In the genomic region with DNA sequence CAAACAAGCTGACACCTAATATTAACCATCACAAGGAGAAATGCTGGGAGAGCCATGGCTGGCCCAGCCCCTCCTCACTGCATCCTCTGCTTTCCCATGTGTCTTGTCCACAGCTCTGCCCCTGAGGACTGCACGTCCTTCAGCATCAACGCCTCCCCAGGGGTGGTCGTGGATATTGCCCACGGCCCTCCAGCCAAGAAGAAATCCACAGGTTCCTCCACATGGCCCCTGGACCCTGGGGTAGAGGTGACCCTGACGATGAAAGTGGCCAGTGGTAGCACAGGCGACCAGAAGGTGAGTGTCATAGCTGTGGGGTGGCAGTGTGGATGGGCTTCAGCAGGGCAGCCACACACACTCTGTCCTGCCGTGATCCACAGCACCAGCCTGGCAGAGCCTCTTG, we compare ENCODE assay signal across 21 cellular contexts. TPM values are rescaled to one million over a fixed set of nuclear protein-coding genes. Genes with fewer than 3 reads are reported as not detected.
DNase-seq lines count a peak whose midpoint lies in the region; ATAC-seq and TF ChIP-seq lines count a peak whose summit lies in the region.
"Had no signal": no experiment of that assay in that cellular context is flagged by ENCODE, and none has a peak within 500 bp of the region (broad histone marks: within the 10 kb centered on the region; RNA-seq: fewer than 3 reads in every experiment).

No MANE protein-coding gene starts in this region.

- no peaks in the 10 kb centered on the region for H3K9me1 ChIP-seq in IMR-90 (ENCODE audit: insufficient read depth, low read length)

- H2BK5ac ChIP-seq in IMR-90 (ENCODE audit: low read depth, low read length, poor library complexity, severe bottlenecking) (no peak overlapping the region), neuronal stem cell (ENCODE audit: low read length) (no peak overlapping the region)

- no peak overlapping the region for H2AK5ac ChIP-seq in IMR-90 (ENCODE audit: low read depth, low read length)
- no peak overlapping the region for H2AK5ac ChIP-seq in neuronal stem cell (ENCODE audit: low read depth, low read length)

- ATAC-seq in IMR-90 (ENCODE audit: low read depth) (no peak), omental fat pad (ENCODE audit: low FRiP score) (peak; percentile 37), GM18867 (IDR thresholded peaks at IDR 0.05; ENCODE audit: unreplicated experiment) (no peak)
- ATAC-seq in naive thymus-derived CD8-positive, alpha-beta T cell = no peak
- ATAC-seq: A549; CD8-positive, alpha-beta T cell had no signal

- H3K27me3 ChIP-seq in IMR-90 (ENCODE audit: control insufficient read depth, insufficient read depth, low read length) (peaks cover 13% of the 10 kb centered on the region), endodermal cell (ENCODE audit: control insufficient read depth, insufficient read depth, low read length, poor library complexity, severe bottlenecking) (no peaks in the 10 kb centered on the region), neuronal stem cell (ENCODE audit: control insufficient read depth in 3 of 3, insufficient read depth in 3 of 3, low read depth in 1 of 3, low read length in 3 of 3) (no peaks in the 10 kb centered on the region)
- H3K27me3 ChIP-seq: BLaER1 treated with 17β-estradiol and CSF1 and Interleukin-3, amounts not matched to agents 10 nM and 100 nM had no signal

- no peaks in the 10 kb centered on the region for H3K4me1 Mint-ChIP-seq in endodermal cell
- no peaks in the 10 kb centered on the region for H3K4me1 Mint-ChIP-seq in naive thymus-derived CD8-positive, alpha-beta T cell
- H3K4me1 Mint-ChIP-seq: B cell had no signal

- H3K4ac ChIP-seq in IMR-90 (ENCODE audit: low read depth, low read length) = no peak overlapping the region
- no peak overlapping the region for H3K4ac ChIP-seq in neuronal stem cell (ENCODE audit: low read length)

- CTCF ChIA-PET in IMR-90 (lab: Yijun Ruan, JAX) = no interaction called here

- H3K23ac ChIP-seq in IMR-90 (ENCODE audit: low read depth, low read length) (no peak overlapping the region), neuronal stem cell (ENCODE audit: low read depth, low read length, poor library complexity) (no peak overlapping the region)

- H3K14ac ChIP-seq in IMR-90 (replicated peaks; ENCODE audit: low read depth, low read length) (no peak overlapping the region), neuronal stem cell (ENCODE audit: low read length) (peak overlapping the region; percentile 9)

- H2AFZ ChIP-seq in IMR-90 (replicated peaks; ENCODE audit: low read length, poor library complexity) = peak overlapping the region; percentile 14
- H2AFZ ChIP-seq in neuronal stem cell (ENCODE audit: low read length) = no peak overlapping the region

- no peaks in the 10 kb centered on the region for H3K36me3 Mint-ChIP-seq in endodermal cell (ENCODE audit: low read depth)
- peaks cover 0 to 5% (median 0%) of the 10 kb centered on the region in 3 donors for H3K36me3 Mint-ChIP-seq in naive thymus-derived CD8-positive, alpha-beta T cell
- H3K36me3 Mint-ChIP-seq: CD8-positive, alpha-beta T cell had no signal

- H3K27me3 Mint-ChIP-seq in endodermal cell (ENCODE audit: insufficient read depth) = peaks cover 11% of the 10 kb centered on the region
- peaks cover 4 to 28% (median 15%) of the 10 kb centered on the region in 5 donors for H3K27me3 Mint-ChIP-seq in naive thymus-derived CD8-positive, alpha-beta T cell

- H4K5ac ChIP-seq in IMR-90 (ENCODE audit: low read depth, low read length) = no peak overlapping the region

- no peak overlapping the region for H2BK15ac ChIP-seq in IMR-90 (ENCODE audit: low read depth, low read length)
- no peak overlapping the region for H2BK15ac ChIP-seq in neuronal stem cell (ENCODE audit: low read length)

- H4K8ac ChIP-seq in IMR-90 (ENCODE audit: low read depth in 2 of 2, low read length in 2 of 2) = no peak overlapping the region
- H4K8ac ChIP-seq in neuronal stem cell (ENCODE audit: low read depth, low read length) = no peak overlapping the region

- H3K27ac ChIP-seq in IMR-90 (ENCODE audit: insufficient read depth, low read length) (no peak overlapping the region), endodermal cell (ENCODE audit: low read depth, low read length) (no peak overlapping the region), neuronal stem cell (replicated peaks; ENCODE audit: low read length) (no peak overlapping the region)
- H3K27ac ChIP-seq: 22Rv1; A549; BLaER1 treated with 17β-estradiol and CSF1 and Interleukin-3, amounts not matched to agents 10 nM and 100 nM; C4-2B had no signal

- no peak for TF ChIP-seq RAD21 in IMR-90 (IDR thresholded peaks at IDR 0.05; ENCODE audit: low read length)

- WGBS in IMR-90 (ENCODE audit: extremely low coverage in 2 of 2, insufficient read length in 1 of 2), 2 experiments = no CpG with 5 or more reads among the region's 7 CpGs
- 76% methylated on average over 6 to 7 of the region's 7 CpGs for WGBS in endodermal cell (ENCODE audit: insufficient coverage in 1 of 2, insufficient read length in 1 of 2), 2 experiments
- no CpG with 5 or more reads among the region's 7 CpGs for WGBS in neuronal stem cell (ENCODE audit: extremely low coverage in 2 of 2, insufficient read length in 2 of 2, insufficient replicate concordance in 1 of 2), 2 donors

- peaks cover 5% of the 10 kb centered on the region for H3K9me3 Mint-ChIP-seq in endodermal cell
- H3K9me3 Mint-ChIP-seq in naive thymus-derived CD8-positive, alpha-beta T cell = peaks cover 0 to 6% (median 0%) of the 10 kb centered on the region in 9 donors
- H3K9me3 Mint-ChIP-seq: CD4-positive, alpha-beta T cell; CD8-positive, alpha-beta T cell had no signal

- H4K91ac ChIP-seq in IMR-90 (ENCODE audit: insufficient read depth, low read depth, low read length) = no peak overlapping the region
- H4K91ac ChIP-seq in neuronal stem cell (ENCODE audit: low read depth, low read length, poor library complexity) = no peak overlapping the region

- H3K56ac ChIP-seq in IMR-90 (ENCODE audit: extremely low read depth, insufficient read depth, low read length) = no peak overlapping the region

- no peaks in the 10 kb centered on the region for H3K36me3 ChIP-seq in IMR-90 (ENCODE audit: control insufficient read depth, insufficient read depth, low read length)
- H3K36me3 ChIP-seq in endodermal cell (ENCODE audit: control insufficient read depth, insufficient read depth, low read length) = no peaks in the 10 kb centered on the region
- no peaks in the 10 kb centered on the region for H3K36me3 ChIP-seq in neuronal stem cell (replicated peaks in 1 of 2; ENCODE audit: control insufficient read depth in 2 of 2, insufficient read depth in 2 of 2, low read length in 2 of 2)
- H3K36me3 ChIP-seq: BLaER1 treated with 17β-estradiol and CSF1 and Interleukin-3, amounts not matched to agents 10 nM and 100 nM had no signal

- H3K18ac ChIP-seq in IMR-90 (ENCODE audit: low read depth, low read length) = no peak overlapping the region
- H3K18ac ChIP-seq in neuronal stem cell (ENCODE audit: low read length) = peak overlapping the region; percentile 80

- in situ Hi-C loops in IMR-90 (cut with MboI; ENCODE audit: low sequenced_read_pairs) = no loop called here

- H3K4me1 ChIP-seq in IMR-90 (ENCODE audit: control insufficient read depth, insufficient read depth, low read length) (no peaks in the 10 kb centered on the region), endodermal cell (ENCODE audit: control insufficient read depth, insufficient read depth, low read length) (no peaks in the 10 kb centered on the region), neuronal stem cell (ENCODE audit: control insufficient read depth in 2 of 2, insufficient read depth in 1 of 2, low read depth in 1 of 2, low read length in 2 of 2) (no peaks in the 10 kb centered on the region)
- H3K4me1 ChIP-seq: A549; BLaER1 treated with 17β-estradiol and CSF1 and Interleukin-3, amounts not matched to agents 10 nM and 100 nM; Caco-2 had no signal

- H4K20me1 ChIP-seq in IMR-90 (ENCODE audit: insufficient read depth, low read length) = no peaks in the 10 kb centered on the region
- H4K20me1 ChIP-seq: BLaER1 treated with 17β-estradiol and CSF1 and Interleukin-3, amounts not matched to agents 10 nM and 100 nM had no signal

- H2AK9ac ChIP-seq in IMR-90 (replicated peaks; ENCODE audit: low read depth, low read length, poor library complexity) = no peak overlapping the region

- H3K9me3 ChIP-seq in IMR-90 (ENCODE audit: control insufficient read depth, insufficient read depth, low read length) (peaks cover 2% of the 10 kb centered on the region), endodermal cell (ENCODE audit: control insufficient read depth, low read length) (no peaks in the 10 kb centered on the region), neuronal stem cell (replicated peaks in 1 of 2; ENCODE audit: control insufficient read depth in 2 of 2, insufficient read depth in 1 of 2, low read depth in 1 of 2, low read length in 2 of 2) (peaks cover 0 to 4% of the 10 kb centered on the region in 2 donors)
- H3K9me3 ChIP-seq: A549, Caco-2 had no signal

- no peak for TF ChIP-seq POLR2A in IMR-90 (IDR thresholded peaks at IDR 0.05; ENCODE audit: low read depth, low read length)

- DNase-seq in IMR-90 = no peak
- DNase-seq in endodermal cell = peak; percentile 30
- DNase-seq in neuronal stem cell (ENCODE audit: low spot score) = no peak
- DNase-seq in omental fat pad (ENCODE audit: low spot score) = no peak
- no peak for DNase-seq in naive thymus-derived CD8-positive, alpha-beta T cell
- no peak for DNase-seq in NCI-H2107 treated with DMSO at 0.1 percent for 48 hours (lab: John Stamatoyannopoulos, UW; ENCODE audit: unreplicated experiment)
- DNase-seq: AML-193; Caco-2; Calu3; CD4-positive, alpha-beta T cell; CD8-positive, alpha-beta T cell; DMS79 treated with DMSO at 0.1 percent for 48 hours; GF-D8 had no signal

- no peak overlapping the region for H3K4me3 Mint-ChIP-seq in endodermal cell
- no peak overlapping the region for H3K4me3 Mint-ChIP-seq in naive thymus-derived CD8-positive, alpha-beta T cell
- H3K4me3 Mint-ChIP-seq: B cell; CD4-positive, alpha-beta T cell; CD8-positive, alpha-beta T cell had no signal

- no peak overlapping the region for H2BK120ac ChIP-seq in IMR-90 (ENCODE audit: low read depth, low read length)
- H2BK120ac ChIP-seq in neuronal stem cell (ENCODE audit: low read depth, low read length) = no peak overlapping the region

- POLR2A ChIA-PET in IMR-90 (lab: Charles Lee; ENCODE audit: unreplicated experiment) = no interaction called here
- POLR2A ChIA-PET in naive thymus-derived CD8-positive, alpha-beta T cell (lab: Charles Lee) = no interaction called here

- BruUV-seq in IMR-90 (replicated peaks; lab: Mats Ljungman, UMichigan) = no TSS peak

- no peak overlapping the region for H2BK20ac ChIP-seq in IMR-90 (ENCODE audit: low read depth, low read length)

- H3K4me2 ChIP-seq in IMR-90 (ENCODE audit: low read depth, low read length) (no peak overlapping the region), neuronal stem cell (ENCODE audit: insufficient read depth, low read length, poor library complexity, severe bottlenecking) (no peak overlapping the region)
- H3K4me2 ChIP-seq: A549; BLaER1 treated with 17β-estradiol and CSF1 and Interleukin-3, amounts not matched to agents 10 nM and 100 nM had no signal

- H3K27ac Mint-ChIP-seq in endodermal cell = no peak overlapping the region
- H3K27ac Mint-ChIP-seq in naive thymus-derived CD8-positive, alpha-beta T cell = peak overlapping the region in 1 of 10 donors; percentile 24
- H3K27ac Mint-ChIP-seq: B cell; CD4-positive, alpha-beta T cell; CD8-positive, alpha-beta T cell had no signal

- no peak for TF ChIP-seq CTCF in IMR-90 (conservative IDR thresholded peaks at IDR 0.05; ENCODE audit: low read depth, low read length)
- TF ChIP-seq CTCF in endodermal cell (conservative IDR thresholded peaks at IDR 0.05) = no peak
- no peak for TF ChIP-seq CTCF in omental fat pad (IDR thresholded peaks at IDR 0.05)

- H3K4me3 ChIP-seq in IMR-90 (ENCODE audit: insufficient read depth, low read depth, low read length) = no peak overlapping the region
- H3K4me3 ChIP-seq in endodermal cell (ENCODE audit: low read length) = no peak overlapping the region
- no peak overlapping the region for H3K4me3 ChIP-seq in neuronal stem cell (ENCODE audit: low read length in 2 of 2)
- H3K4me3 ChIP-seq: A549; BLaER1 treated with 17β-estradiol and CSF1 and Interleukin-3, amounts not matched to agents 10 nM and 100 nM had no signal

- H3K79me1 ChIP-seq in IMR-90 (ENCODE audit: low read depth in 1 of 2, low read length in 2 of 2) = no peaks in the 10 kb centered on the region
- H3K79me1 ChIP-seq in neuronal stem cell (ENCODE audit: low read depth, low read length) = peaks cover 2% of the 10 kb centered on the region

- H3K9ac ChIP-seq in IMR-90 (ENCODE audit: low read depth, low read length) (no peak overlapping the region), endodermal cell (ENCODE audit: extremely low read depth, low read length, poor library complexity, severe bottlenecking) (no peak overlapping the region), neuronal stem cell (ENCODE audit: low read depth, low read length, poor library complexity) (peak overlapping the region; percentile 70)
- H3K9ac ChIP-seq: BLaER1 treated with 17β-estradiol and CSF1 and Interleukin-3, amounts not matched to agents 10 nM and 100 nM had no signal

- H2BK12ac ChIP-seq in neuronal stem cell (ENCODE audit: low read length) = no peak overlapping the region

- intact Hi-C loops in IMR-90 (cut with micrococcal nuclease) = loop anchor here (5.0 kb wide), 1 partner anchor 84 kb away; a partner anchor contains a TSS

- dilution Hi-C loops in IMR-90 (cut with HindIII; ENCODE audit: low sequenced_read_pairs, unreplicated experiment) = no loop called here

RNA-seq across cellular contexts. Expression of a gene that starts 22.9 kb away (rescaled TPM):
- total RNA-seq in IMR-90 (2012; rRNA removed) (not detected in 2 replicates), endodermal cell (not detected), omental fat pad (10 to 100 TPM in 1 of 4 donors, 1 to 10 TPM in 2, under 1 TPM in 1; 0.56 to 16.1 (median 2.2) TPM)
- not detected in 2 replicates for polyA plus RNA-seq in IMR-90 (2012; rRNA removed)
- not detected in 2 replicates for polyA plus RNA-seq in IMR-90 (2012; cell fraction: cytosol; rRNA removed)
- polyA plus RNA-seq in IMR-90 (2012; cell fraction: nucleus; rRNA removed; ENCODE audit: low replicate concordance) = not detected in 2 replicates
- polyA plus RNA-seq in endodermal cell (2013, experiment 1 of 2) = not detected
- polyA plus RNA-seq in endodermal cell (2013, experiment 2 of 2) = not detected
- not detected for polyA plus RNA-seq in neuronal stem cell (2013, experiment 1 of 2)
- polyA plus RNA-seq in neuronal stem cell (2013, experiment 2 of 2) = not detected
- 1 to 10 TPM; 3.9 to 4.3 TPM for total RNA-seq in naive thymus-derived CD8-positive, alpha-beta T cell
- polyA plus RNA-seq in naive thymus-derived CD8-positive, alpha-beta T cell = 10 to 100 TPM; 10.7 to 12.8 (median 11.8) TPM
- total RNA-seq: Caco-2, Calu3 had no signal
- polyA plus RNA-seq: A549, BJ had no signal

RNA-seq across cellular contexts. Expression of a gene that starts 41.1 kb away (rescaled TPM):
- not detected in 2 replicates for total RNA-seq in IMR-90 (2012; rRNA removed)
- not detected in 2 replicates for polyA plus RNA-seq in IMR-90 (2012; rRNA removed)
- polyA plus RNA-seq in IMR-90 (2012; cell fraction: cytosol; rRNA removed) = not detected in 2 replicates
- polyA plus RNA-seq in IMR-90 (2012; cell fraction: nucleus; rRNA removed; ENCODE audit: low replicate concordance) = not detected in 2 replicates
- not detected for total RNA-seq in endodermal cell
- not detected for polyA plus RNA-seq in endodermal cell (2013, experiment 1 of 2)
- not detected for polyA plus RNA-seq in endodermal cell (2013, experiment 2 of 2)
- not detected for polyA plus RNA-seq in neuronal stem cell (2013, experiment 1 of 2)
- not detected for polyA plus RNA-seq in neuronal stem cell (2013, experiment 2 of 2)
- total RNA-seq in omental fat pad = not detected
- not detected for total RNA-seq in naive thymus-derived CD8-positive, alpha-beta T cell
- polyA plus RNA-seq in naive thymus-derived CD8-positive, alpha-beta T cell = not detected
- total RNA-seq: A172; B cell; Caco-2; Calu3; CD4-positive, alpha-beta T cell; CD8-positive, alpha-beta T cell had no signal
- polyA plus RNA-seq: A549, BJ had no signal
